In genomic region chr14:76205708-76206107, GRCh38 we compare ENCODE assay signal across 14 cellular contexts. TPM values are rescaled to one million over a fixed set of nuclear protein-coding genes. Genes with fewer than 3 reads are reported as not detected.
DNase-seq lines count a peak whose midpoint lies in the region; ATAC-seq and TF ChIP-seq lines count a peak whose summit lies in the region.
"Had no signal": no experiment of that assay in that cellular context is flagged by ENCODE, and none has a peak within 500 bp of the region (broad histone marks: within the 10 kb centered on the region; RNA-seq: fewer than 3 reads in every experiment).

No MANE protein-coding gene starts in this region.

- H3K9me3 Mint-ChIP-seq in endodermal cell = no peaks in the 10 kb centered on the region
- H3K9me3 Mint-ChIP-seq: CD4-positive, CD25-positive, alpha-beta regulatory T cell had no signal

- H3K9ac ChIP-seq in endodermal cell (ENCODE audit: extremely low read depth, low read length, poor library complexity, severe bottlenecking) = no peak overlapping the region
- H3K9ac ChIP-seq: BLaER1 treated with 17β-estradiol and CSF1 and Interleukin-3, amounts not matched to agents 10 nM and 100 nM had no signal

- no peaks in the 10 kb centered on the region for H3K4me1 ChIP-seq in endodermal cell (ENCODE audit: control insufficient read depth, insufficient read depth, low read length)

- peaks cover 17% of the 10 kb centered on the region for H3K4me1 Mint-ChIP-seq in endodermal cell

- H3K36me3 Mint-ChIP-seq in endodermal cell (ENCODE audit: low read depth) = peaks cover 52% of the 10 kb centered on the region

- H3K27me3 Mint-ChIP-seq in endodermal cell (ENCODE audit: insufficient read depth) = no peaks in the 10 kb centered on the region
- H3K27me3 Mint-ChIP-seq: CD4-positive, CD25-positive, alpha-beta regulatory T cell had no signal

- DNase-seq in GM12865 (ENCODE audit: low read depth) (peak; percentile 53), endodermal cell (no peak), NCI-H2081 treated with DMSO at 0.1 percent for 48 hours (lab: John Stamatoyannopoulos, UW) (no peak), OCI-M1 (lab: John Stamatoyannopoulos, UW) (no peak), UCSD-AML1 (lab: John Stamatoyannopoulos, UW; ENCODE audit: unreplicated experiment) (no peak)
- DNase-seq: ACHN; CD4-positive, CD25-positive, alpha-beta regulatory T cell; DMS53; GF-D8; HCEC 1CT had no signal

- H3K27ac ChIP-seq in endodermal cell (ENCODE audit: low read depth, low read length) = no peak overlapping the region
- H3K27ac ChIP-seq: BLaER1 treated with 17β-estradiol and CSF1 and Interleukin-3, amounts not matched to agents 10 nM and 100 nM had no signal

- H3K27me3 ChIP-seq in endodermal cell (ENCODE audit: control insufficient read depth, insufficient read depth, low read length, poor library complexity, severe bottlenecking) = no peaks in the 10 kb centered on the region
- H3K27me3 ChIP-seq: BLaER1 treated with 17β-estradiol and CSF1 and Interleukin-3, amounts not matched to agents 10 nM and 100 nM had no signal

- H3K9me3 ChIP-seq in endodermal cell (ENCODE audit: control insufficient read depth, low read length) = no peaks in the 10 kb centered on the region
- H3K9me3 ChIP-seq: BLaER1 treated with 17β-estradiol and CSF1 and Interleukin-3, amounts not matched to agents 10 nM and 100 nM had no signal

- no peak for TF ChIP-seq CTCF in GM12865 (IDR thresholded peaks at IDR 0.05; ENCODE audit: insufficient read depth, low read depth, low read length, missing control alignments)
- no peak for TF ChIP-seq CTCF in endodermal cell (conservative IDR thresholded peaks at IDR 0.05)

- peaks cover 50% of the 10 kb centered on the region for H3K36me3 ChIP-seq in endodermal cell (ENCODE audit: control insufficient read depth, insufficient read depth, low read length)

- H3K4me3 Mint-ChIP-seq in endodermal cell = no peak overlapping the region
- H3K4me3 Mint-ChIP-seq: CD4-positive, CD25-positive, alpha-beta regulatory T cell had no signal

- 97 to 100% methylated on average over 5 of the region's 5 CpGs for WGBS in endodermal cell (ENCODE audit: insufficient coverage in 1 of 2, insufficient read length in 1 of 2), 2 experiments

- ATAC-seq in GM18511 (IDR thresholded peaks at IDR 0.05; ENCODE audit: unreplicated experiment) = peak; percentile 34
- ATAC-seq in HG02798 (IDR thresholded peaks at IDR 0.05; ENCODE audit: poor library complexity, unreplicated experiment) = peak; percentile 29
- no peak for ATAC-seq in HG03135 (IDR thresholded peaks at IDR 0.05; ENCODE audit: unreplicated experiment)

- H3K4me3 ChIP-seq in GM12865 (ENCODE audit: low read depth, low read length) = no peak overlapping the region
- H3K4me3 ChIP-seq in endodermal cell (ENCODE audit: low read length) = no peak overlapping the region
- H3K4me3 ChIP-seq: BLaER1 treated with 17β-estradiol and CSF1 and Interleukin-3, amounts not matched to agents 10 nM and 100 nM had no signal

- peak overlapping the region; percentile 20 for H3K27ac Mint-ChIP-seq in endodermal cell
- H3K27ac Mint-ChIP-seq: CD4-positive, CD25-positive, alpha-beta regulatory T cell had no signal

RNA-seq across cellular contexts. Expression of gene GPATCH2L, which starts 54.0 kb away (rescaled TPM):
- total RNA-seq in endodermal cell = 100 to 1,000 TPM; 111 to 116 TPM
- polyA plus RNA-seq in endodermal cell (2013, experiment 1 of 2) = 36.5 TPM
- 36.3 TPM for polyA plus RNA-seq in endodermal cell (2013, experiment 2 of 2)
